Comparison of ENCODE assay signal across 27 cellular contexts in the genomic region with DNA sequence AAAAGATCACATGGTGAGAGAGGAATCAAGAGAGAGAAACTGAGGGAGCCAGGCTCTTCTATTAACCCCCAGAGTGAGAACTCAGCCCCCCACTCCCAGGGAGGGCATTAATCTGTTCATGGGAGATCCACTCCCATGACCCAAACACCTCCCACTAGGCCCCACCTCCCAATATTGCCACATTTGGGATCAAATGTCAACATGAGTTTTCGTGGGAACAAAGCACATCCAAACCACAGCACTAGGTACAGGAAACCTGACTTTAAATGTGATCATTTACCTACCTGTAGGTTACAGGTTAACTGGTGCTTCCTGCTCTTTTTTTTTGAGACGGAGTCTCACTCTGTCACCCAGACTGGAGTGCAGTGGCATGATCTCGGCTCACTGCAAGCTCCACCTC.
"Had no signal": no experiment of that assay in that cellular context is flagged by ENCODE, and none has a peak within 500 bp of the region (broad histone marks: within the 10 kb centered on the region; RNA-seq: fewer than 3 reads in every experiment).

No MANE protein-coding gene starts in this region.

- H3K79me2 ChIP-seq: parathyroid adenoma had no signal

- H3K9me3 Mint-ChIP-seq: activated naive CD4-positive, alpha-beta T cell treated with anti-CD3 and anti-CD28 coated beads for 36 hours; activated T-cell treated with anti-CD3 and anti-CD28 coated beads, Interleukin-2, amount 50 U/mL, for 72 hours; brain; naive B cell; stimulated activated naive B cell treated with anti-CD40 and anti-IgM and Interleukin-4, amounts not matched to agents 10 μg/mL and 1 μg/mL and 100 μg/mL, for 72 hours had no signal

- DNase-seq: activated CD4-positive, alpha-beta T cell treated with anti-CD3 and anti-CD28 coated beads for 4 hours; activated CD4-positive, alpha-beta T cell treated with anti-CD3 and anti-CD28 coated beads, Interleukin-2, amount 50 U/mL, for 48 hours; activated CD4-positive, CD25-positive, alpha-beta regulatory T cell; activated effector memory CD4-positive, alpha-beta T cell treated with Interleukin-2 at 50 U/mL for 16 hours; activated naive CD4-positive, alpha-beta T cell treated with anti-CD3 and anti-CD28 coated beads for 36 hours; activated T-cell treated with anti-CD3 and anti-CD28 coated beads, Interleukin-2, amount 50 U/mL, for 72 hours; caudate nucleus; dermis blood vessel endothelial cell; effector memory CD4-positive, alpha-beta T cell; heart right ventricle; islet precursor cell; left colon; mesenchymal stem cell; naive B cell; nucleus accumbens; sigmoid colon; stimulated activated CD4-positive, alpha-beta T cell treated with anti-CD3 and anti-CD28 coated beads, Interleukin-2, amount 100 ng/mL, for 48 hours; stimulated activated CD8-positive, alpha-beta memory T cell treated with anti-CD3 and anti-CD28 coated beads, Interleukin-4, amount 100 ng/mL, for 48 hours; stimulated activated naive B cell treated with anti-CD40 and anti-IgM and Interleukin-4, amounts not matched to agents 10 μg/mL and 1 μg/mL and 100 μg/mL, for 72 hours; T-helper 17 cell; testis; trophoblast cell had no signal

- H3K4me3 Mint-ChIP-seq: activated naive CD4-positive, alpha-beta T cell treated with anti-CD3 and anti-CD28 coated beads for 36 hours; activated T-cell treated with anti-CD3 and anti-CD28 coated beads, Interleukin-2, amount 50 U/mL, for 72 hours; brain; naive B cell; stimulated activated naive B cell treated with anti-CD40 and anti-IgM and Interleukin-4, amounts not matched to agents 10 μg/mL and 1 μg/mL and 100 μg/mL, for 72 hours; T-helper 17 cell had no signal

- H3K27me3 Mint-ChIP-seq: brain; naive B cell; stimulated activated naive B cell treated with anti-CD40 and anti-IgM and Interleukin-4, amounts not matched to agents 10 μg/mL and 1 μg/mL and 100 μg/mL, for 72 hours; T-helper 17 cell had no signal

- H3K27ac ChIP-seq: parathyroid adenoma, sigmoid colon, SJSA1, testis had no signal

- H3K9me3 ChIP-seq: esophagus muscularis mucosa, heart right ventricle, sigmoid colon, SJSA1, testis had no signal

- ATAC-seq: activated T-cell treated with anti-CD3 and anti-CD28 coated beads, Interleukin-2, amount 50 U/mL, for 72 hours; left colon; stimulated activated naive B cell treated with anti-CD40 and anti-IgM and Interleukin-4, amounts not matched to agents 10 μg/mL and 1 μg/mL and 100 μg/mL, for 72 hours; T-helper 17 cell had no signal

- H3K27ac Mint-ChIP-seq: activated naive CD4-positive, alpha-beta T cell treated with anti-CD3 and anti-CD28 coated beads for 36 hours; activated T-cell treated with anti-CD3 and anti-CD28 coated beads, Interleukin-2, amount 50 U/mL, for 72 hours; stimulated activated naive B cell treated with anti-CD40 and anti-IgM and Interleukin-4, amounts not matched to agents 10 μg/mL and 1 μg/mL and 100 μg/mL, for 72 hours; T-helper 17 cell had no signal

- H3K4me3 ChIP-seq: esophagus muscularis mucosa, heart right ventricle, sigmoid colon, SJSA1, smooth muscle cell, testis had no signal

- H3K9ac ChIP-seq: parathyroid adenoma had no signal

- H2AFZ ChIP-seq: parathyroid adenoma had no signal

- H3K4me1 ChIP-seq: parathyroid adenoma, sigmoid colon, testis had no signal

- H3K4me2 ChIP-seq: smooth muscle cell had no signal

- H3K27me3 ChIP-seq: esophagus muscularis mucosa, heart right ventricle, sigmoid colon, SJSA1, testis had no signal
